In genomic region chr6:14129572-14129971, GRCh38 we compare ENCODE assay signal across 8 cellular contexts. TPM values are rescaled to one million over a fixed set of nuclear protein-coding genes. Genes with fewer than 3 reads are reported as not detected.
A peak's percentile ranks its signal among the peaks of the same experiment; 100 is the strongest.
DNase-seq lines count a peak whose midpoint lies in the region; ATAC-seq and TF ChIP-seq lines count a peak whose summit lies in the region.

No MANE protein-coding gene starts in this region.

- H3K27ac ChIP-seq in WERI-Rb-1 (no peak overlapping the region), neuronal stem cell (replicated peaks; ENCODE audit: low read length) (no peak overlapping the region)

- H3K14ac ChIP-seq in neuronal stem cell (ENCODE audit: low read length), result no peak overlapping the region

- peaks cover 0 to 8% of the 10 kb centered on the region in 2 donors for H3K4me1 ChIP-seq in neuronal stem cell (ENCODE audit: control insufficient read depth in 2 of 2, insufficient read depth in 1 of 2, low read depth in 1 of 2, low read length in 2 of 2)

- no peak overlapping the region for H4K8ac ChIP-seq in neuronal stem cell (ENCODE audit: low read depth, low read length)

- H3K4me2 ChIP-seq in neuronal stem cell (ENCODE audit: insufficient read depth, low read length, poor library complexity, severe bottlenecking), result no peak overlapping the region

- peak overlapping the region; percentile 79 for H2AFZ ChIP-seq in neuronal stem cell (ENCODE audit: low read length)

- no CpG with 5 or more reads among the region's 7 CpGs for WGBS in neuronal stem cell (ENCODE audit: extremely low coverage in 2 of 2, insufficient read length in 2 of 2, insufficient replicate concordance in 1 of 2), 2 donors

- TF ChIP-seq CTCF in WERI-Rb-1 (IDR thresholded peaks at IDR 0.05; ENCODE audit: low read depth, low read length), result peak; percentile 95

- no peak overlapping the region for H3K4ac ChIP-seq in neuronal stem cell (ENCODE audit: low read length)

- DNase-seq in DMS 273 treated with DMSO at 0.1 percent for 48 hours (lab: John Stamatoyannopoulos, UW) (peak; percentile 19), NCI-H1694 (lab: John Stamatoyannopoulos, UW) (peak; percentile 69), WERI-Rb-1 (peak; percentile 82), fibroblast of the conjunctiva (ENCODE audit: low read depth) (peak; percentile 65), neuronal stem cell (ENCODE audit: low spot score) (peak; percentile 48), SKM-1 treated with dmso at 0.1 percent for 144 hours (lab: John Stamatoyannopoulos, UW; ENCODE audit: unreplicated experiment) (no peak)

- H3K9ac ChIP-seq in neuronal stem cell (ENCODE audit: low read depth, low read length, poor library complexity), result no peak overlapping the region

- no peak overlapping the region for H2BK12ac ChIP-seq in neuronal stem cell (ENCODE audit: low read length)

- no peak overlapping the region for H2BK5ac ChIP-seq in neuronal stem cell (ENCODE audit: low read length)

- peaks cover 5% of the 10 kb centered on the region for H3K36me3 ChIP-seq in WERI-Rb-1
- peaks cover 0 to 5% of the 10 kb centered on the region in 2 donors for H3K36me3 ChIP-seq in neuronal stem cell (replicated peaks in 1 of 2; ENCODE audit: control insufficient read depth in 2 of 2, insufficient read depth in 2 of 2, low read length in 2 of 2)

- H3K18ac ChIP-seq in neuronal stem cell (ENCODE audit: low read length), result no peak overlapping the region

- H3K27me3 ChIP-seq in WERI-Rb-1 (ENCODE audit: insufficient read depth, low read depth, severe bottlenecking) (no peaks in the 10 kb centered on the region), neuronal stem cell (ENCODE audit: control insufficient read depth in 3 of 3, insufficient read depth in 3 of 3, low read depth in 1 of 3, low read length in 3 of 3) (no peaks in the 10 kb centered on the region)

- no peaks in the 10 kb centered on the region for H3K79me1 ChIP-seq in neuronal stem cell (ENCODE audit: low read depth, low read length)

- no peak overlapping the region for H4K91ac ChIP-seq in neuronal stem cell (ENCODE audit: low read depth, low read length, poor library complexity)

- H3K4me3 ChIP-seq in WERI-Rb-1 (ENCODE audit: low read depth, low read length), result no peak overlapping the region
- no peak overlapping the region for H3K4me3 ChIP-seq in neuronal stem cell (ENCODE audit: low read length in 2 of 2)

- no peak overlapping the region for H2AK5ac ChIP-seq in neuronal stem cell (ENCODE audit: low read depth, low read length)

- peak; percentile 63 for ATAC-seq in GM21423 (IDR thresholded peaks at IDR 0.05; ENCODE audit: unreplicated experiment)
- ATAC-seq in GM19324 (IDR thresholded peaks at IDR 0.05; ENCODE audit: low FRiP score, unreplicated experiment), result no peak

- no peak overlapping the region for H2BK15ac ChIP-seq in neuronal stem cell (ENCODE audit: low read length)

- H3K9me3 ChIP-seq in WERI-Rb-1 (ENCODE audit: severe bottlenecking) (no peaks in the 10 kb centered on the region), neuronal stem cell (replicated peaks in 1 of 2; ENCODE audit: control insufficient read depth in 2 of 2, insufficient read depth in 1 of 2, low read depth in 1 of 2, low read length in 2 of 2) (no peaks in the 10 kb centered on the region)

- H2BK120ac ChIP-seq in neuronal stem cell (ENCODE audit: low read depth, low read length), result no peak overlapping the region

- no peak overlapping the region for H3K23ac ChIP-seq in neuronal stem cell (ENCODE audit: low read depth, low read length, poor library complexity)

RNA-seq across cellular contexts. Expression of gene CD83, which starts 12.0 kb away (rescaled TPM):
- 2.3 TPM for polyA plus RNA-seq in neuronal stem cell (2013, experiment 1 of 2)
- polyA plus RNA-seq in neuronal stem cell (2013, experiment 2 of 2), result 2.5 TPM
